In the genomic region with DNA sequence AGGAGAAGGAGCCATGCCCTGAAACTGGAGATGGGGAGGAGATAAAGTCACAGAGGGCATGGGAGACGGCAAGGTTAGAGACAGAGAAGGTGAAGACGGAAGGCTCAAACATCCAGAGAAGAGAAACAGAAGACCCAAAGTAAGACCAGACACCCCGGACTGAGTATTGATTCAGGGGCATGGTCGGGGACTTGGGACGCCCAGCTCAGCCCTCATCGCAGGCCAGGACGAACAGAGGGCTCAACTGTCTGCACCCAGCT, we compare ENCODE assay signal across 8 cellular contexts. TPM values are rescaled to one million over a fixed set of nuclear protein-coding genes. Genes with fewer than 3 reads are reported as not detected.
DNase-seq lines count a peak whose midpoint lies in the region; ATAC-seq, FAIRE-seq and TF ChIP-seq lines count a peak whose summit lies in the region.

No MANE protein-coding gene starts in this region.

- CTCF ChIA-PET in HCT116 (lab: Charles Lee): no interaction called here

- TF ChIP-seq POLR2A in HCT116 (IDR thresholded peaks at IDR 0.05; ENCODE audit: borderline replicate concordance, extremely low read depth, insufficient read depth, insufficient read length): no peak

- BruUV-seq in HCT116 (replicated peaks; lab: Mats Ljungman, UMichigan): no TSS peak

- H3K36me3 Mint-ChIP-seq in T-helper 17 cell (ENCODE audit: low read depth): peaks cover 5% of the 10 kb centered on the region

- H3K9me3 ChIP-seq in HCT116 (ENCODE audit: control insufficient read depth in 1 of 2, insufficient read depth in 1 of 2, low read depth in 1 of 2, low read length in 2 of 2) (no peaks in the 10 kb centered on the region), T-helper 17 cell (ENCODE audit: control insufficient read depth, low read length, poor library complexity, severe bottlenecking) (no peaks in the 10 kb centered on the region), iPS DF 6.9 (ENCODE audit: control insufficient read depth, insufficient read depth, low read length) (no peaks in the 10 kb centered on the region), smooth muscle cell (replicated peaks; ENCODE audit: low read depth) (no peaks in the 10 kb centered on the region)

- H3K4me2 ChIP-seq in HCT116 (ENCODE audit: low read length) (peak overlapping the region; percentile 69), smooth muscle cell (peak overlapping the region; percentile 87)

- H3K9ac ChIP-seq in HCT116 (ENCODE audit: low read length) (no peak overlapping the region), smooth muscle cell (ENCODE audit: low read depth) (peak overlapping the region; percentile 22)

- H3K4me3 Mint-ChIP-seq in T-helper 17 cell: peak overlapping the region; percentile 99

- intact Hi-C loops in HCT116 (cut with micrococcal nuclease): loop anchor here (5.0 to 10.0 kb wide), 3 partner anchors 192 to 605 kb away; no protein-coding TSS in a partner anchor

- no peak for FAIRE-seq in GM19239 (lab: Jason Lieb, UNC)

- DNase-seq in HCT116 (ENCODE audit: low read depth, low spot score) (no peak), T-helper 17 cell (no peak), iPS DF 6.9 (ENCODE audit: low read depth, low spot score) (no peak), smooth muscle cell (lab: John Stamatoyannopoulos, UW; ENCODE audit: unreplicated experiment) (no peak), GM19239 (ENCODE audit: insufficient read length, low spot score) (no peak), NCI-H1930 (lab: John Stamatoyannopoulos, UW) (no peak)

- no peaks in the 10 kb centered on the region for H4K20me1 ChIP-seq in HCT116 (ENCODE audit: insufficient read depth)
- H4K20me1 ChIP-seq in smooth muscle cell (ENCODE audit: low read depth): peaks cover 53% of the 10 kb centered on the region

- no CpG with 5 or more reads among the region's 7 CpGs for WGBS in iPS DF 6.9 (ENCODE audit: insufficient coverage, insufficient read length)
- WGBS in smooth muscle cell (ENCODE audit: low lambda C conversion rate): 6% methylated on average over 7 of the region's 7 CpGs

- no peak for TF ChIP-seq RAD21 in HCT116 (IDR thresholded peaks at IDR 0.05; ENCODE audit: low read depth)

- no peaks in the 10 kb centered on the region for H3K27me3 Mint-ChIP-seq in T-helper 17 cell

- H3K27ac ChIP-seq in HCT116 (ENCODE audit: low read depth, low read length) (no peak overlapping the region; the same call in 1 of the 2 replicates), iPS DF 6.9 (ENCODE audit: low read length) (no peak overlapping the region), smooth muscle cell (ENCODE audit: low read depth) (peak overlapping the region; percentile 48)

- RAD21 ChIA-PET in HCT116 (lab: Charles Lee; ENCODE audit: low non-redundant PET in 1 of 2, low total read pairs in 2 of 2, uncharacterized antibody in 2 of 2, unreplicated experiment in 2 of 2): no interaction called here

- no peaks in the 10 kb centered on the region for H3K36me3 ChIP-seq in HCT116 (ENCODE audit: control insufficient read depth in 1 of 2, insufficient read depth in 2 of 2, low read length in 2 of 2)
- H3K36me3 ChIP-seq in iPS DF 6.9 (ENCODE audit: control insufficient read depth, insufficient read depth, low read length): no peaks in the 10 kb centered on the region
- H3K36me3 ChIP-seq in smooth muscle cell (ENCODE audit: low read depth): no peaks in the 10 kb centered on the region

- POLR2A ChIA-PET in HCT116 (lab: Charles Lee): no interaction called here

- H3K9me2 ChIP-seq in HCT116 (ENCODE audit: insufficient read depth): no peaks in the 10 kb centered on the region

- H2AFZ ChIP-seq in HCT116 (ENCODE audit: low read depth, low read length, poor library complexity, severe bottlenecking) (no peak overlapping the region), smooth muscle cell (ENCODE audit: low read depth) (peak overlapping the region; percentile 2)

- H3K27ac Mint-ChIP-seq in T-helper 17 cell: peak overlapping the region; percentile 98

- H3K4me1 Mint-ChIP-seq in T-helper 17 cell: peaks cover 57% of the 10 kb centered on the region

- peaks cover 9% of the 10 kb centered on the region for H3F3A ChIP-seq in smooth muscle cell (ENCODE audit: low read depth)

- ATAC-seq in HCT116: no peak
- peak; percentile 26 for ATAC-seq in T-helper 17 cell
- no peak for ATAC-seq in GM21526 (IDR thresholded peaks at IDR 0.05; ENCODE audit: low FRiP score, unreplicated experiment)
- no peak for ATAC-seq in GM18520 (IDR thresholded peaks at IDR 0.05; ENCODE audit: unreplicated experiment)

- TF ChIP-seq CTCF in HCT116 (IDR thresholded peaks at IDR 0.05 in 2 of 3, conservative IDR thresholded peaks at IDR 0.05 in 1 of 3; ENCODE audit: borderline replicate concordance in 1 of 3, insufficient read depth in 1 of 3, low read depth in 2 of 3, low read length in 2 of 3) (no peak), smooth muscle cell (IDR thresholded peaks at IDR 0.05; ENCODE audit: borderline replicate concordance, insufficient read depth, poor library complexity, severe bottlenecking) (no peak)

- H3K27me3 ChIP-seq in HCT116 (ENCODE audit: insufficient read depth, low read length) (peaks cover 16% of the 10 kb centered on the region; the same call in 1 of the 2 replicates), iPS DF 6.9 (ENCODE audit: control insufficient read depth, insufficient read depth, low read length) (peaks cover 6% of the 10 kb centered on the region; the same call in 1 of the 2 replicates), smooth muscle cell (ENCODE audit: low read depth) (no peaks in the 10 kb centered on the region)

- H3K4me3 ChIP-seq in HCT116 (replicated peaks in 1 of 2; ENCODE audit: low read depth in 1 of 2, low read length in 2 of 2) (no peak overlapping the region), iPS DF 6.9 (ENCODE audit: low read length) (peak overlapping the region; percentile 58; the same call in 1 of the 2 replicates), smooth muscle cell (peak overlapping the region; percentile 72)

- H3K4me1 ChIP-seq in HCT116 (ENCODE audit: control insufficient read depth in 1 of 2, insufficient read depth in 2 of 2, low read length in 2 of 2) (peaks cover 4 to 13% of the 10 kb centered on the region in 2 experiments; a peak in 2 of 4 replicates), iPS DF 6.9 (ENCODE audit: control insufficient read depth, insufficient read depth, low read length) (no peaks in the 10 kb centered on the region), smooth muscle cell (ENCODE audit: low read depth) (peaks cover 25% of the 10 kb centered on the region)

- H3K79me2 ChIP-seq in HCT116 (ENCODE audit: insufficient read depth, low read length) (no peaks in the 10 kb centered on the region), smooth muscle cell (ENCODE audit: low read depth) (peaks cover 15% of the 10 kb centered on the region)

TF ChIP-seq in HCT116, 20 proteins besides CTCF, POLR2A, EP300 and RAD21:
- TF ChIP-seq ZFX (IDR thresholded peaks at IDR 0.05) (no peak), POLR2AphosphoS5 (IDR thresholded peaks at IDR 0.05; ENCODE audit: low read depth, low read length) (no peak), FOSL1 (IDR thresholded peaks at IDR 0.05; ENCODE audit: low read depth) (no peak), CBX3 (IDR thresholded peaks at IDR 0.05; ENCODE audit: low read depth) (no peak), JUND (IDR thresholded peaks at IDR 0.05) (no peak)
- TF ChIP-seq, protein P1, sequence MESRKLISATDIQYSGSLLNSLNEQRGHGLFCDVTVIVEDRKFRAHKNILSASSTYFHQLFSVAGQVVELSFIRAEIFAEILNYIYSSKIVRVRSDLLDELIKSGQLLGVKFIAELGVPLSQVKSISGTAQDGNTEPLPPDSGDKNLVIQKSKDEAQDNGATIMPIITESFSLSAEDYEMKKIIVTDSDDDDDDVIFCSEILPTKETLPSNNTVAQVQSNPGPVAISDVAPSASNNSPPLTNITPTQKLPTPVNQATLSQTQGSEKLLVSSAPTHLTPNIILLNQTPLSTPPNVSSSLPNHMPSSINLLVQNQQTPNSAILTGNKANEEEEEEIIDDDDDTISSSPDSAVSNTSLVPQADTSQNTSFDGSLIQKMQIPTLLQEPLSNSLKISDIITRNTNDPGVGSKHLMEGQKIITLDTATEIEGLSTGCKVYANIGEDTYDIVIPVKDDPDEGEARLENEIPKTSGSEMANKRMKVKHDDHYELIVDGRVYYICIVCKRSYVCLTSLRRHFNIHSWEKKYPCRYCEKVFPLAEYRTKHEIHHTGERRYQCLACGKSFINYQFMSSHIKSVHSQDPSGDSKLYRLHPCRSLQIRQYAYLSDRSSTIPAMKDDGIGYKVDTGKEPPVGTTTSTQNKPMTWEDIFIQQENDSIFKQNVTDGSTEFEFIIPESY (IDR thresholded peaks at IDR 0.05; ENCODE audit: extremely low read depth, insufficient replicate concordance, low read length): no peak

RNA-seq across cellular contexts. Expression of a gene that starts 1.1 kb away (rescaled TPM):
- total RNA-seq in HCT116 (2021; ENCODE audit: unreplicated experiment) (4.5 TPM), T-helper 17 cell (10 to 100 TPM; 33.8 to 57.3 TPM), smooth muscle cell (19.9 and 22.4 TPM in 2 replicates)
- 3.3 and 4.3 TPM in 2 replicates for polyA plus RNA-seq in HCT116 (2012)
- polyA plus RNA-seq in smooth muscle cell: 8.2 and 9.5 TPM in 2 replicates

Comparison
In these comparisons a context has a peak if more than half of its experiments do, and no peak if none do; other contexts are left out.
1. H3K4me3 ChIP-seq: peak in iPS DF 6.9 (single experiment) and smooth muscle cell (single experiment); none in HCT116 (0 of 2).